Comparison of ENCODE assay signal across 32 cellular contexts in the genomic region with DNA sequence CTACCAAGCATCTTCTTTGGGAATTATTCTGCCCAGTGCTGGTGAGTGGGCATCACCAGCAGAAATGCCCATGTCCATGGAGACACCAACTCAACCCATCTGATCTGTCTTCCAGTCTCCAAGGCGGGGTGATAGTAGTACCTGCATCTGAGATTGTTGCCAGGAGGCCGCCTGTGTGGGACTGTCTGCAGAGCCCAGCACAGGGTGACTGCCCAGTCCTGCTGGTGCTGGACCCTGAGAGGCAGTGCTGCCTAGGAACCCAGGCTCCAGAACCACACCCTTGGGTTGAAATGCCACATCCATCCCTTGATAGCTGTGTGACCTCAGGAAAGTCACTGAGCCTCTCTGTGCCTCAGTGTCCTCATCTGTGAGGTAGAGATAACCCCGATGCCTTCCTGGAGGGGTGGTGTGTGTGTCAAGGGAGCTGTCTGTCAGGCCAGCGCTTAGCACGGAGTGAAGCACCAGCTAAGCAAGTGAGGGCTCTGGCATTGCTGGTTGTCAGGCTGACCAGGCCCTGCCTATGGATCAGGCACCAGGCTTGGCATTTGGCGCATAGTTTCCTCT.
"Had no signal": no experiment of that assay in that cellular context is flagged by ENCODE, and none has a peak within 500 bp of the region (broad histone marks: within the 10 kb centered on the region; RNA-seq: fewer than 3 reads in every experiment).

No MANE protein-coding gene starts in this region.

- ATAC-seq: activated CD4-positive, alpha-beta T cell treated with anti-CD3 and anti-CD28 coated beads for 36 hours; activated CD4-positive, CD25-positive, alpha-beta regulatory T cell treated with anti-CD3 and anti-CD28 coated beads, Interleukin-2, amount 50 U/mL, for 24 hours; activated CD8-positive, alpha-beta T cell treated with anti-CD3 and anti-CD28 coated beads, Interleukin-2, amount 10 ng/mL, durations not matched to agents 7 days and 5 days; activated naive CD4-positive, alpha-beta T cell treated with anti-CD3 and anti-CD28 coated beads, Interleukin-2, amount 50 U/mL, for 72 hours; activated naive CD8-positive, alpha-beta T cell treated with anti-CD3 and anti-CD28 coated beads, Interleukin-2, amount 50 U/mL, for 24 hours; PC-3; Right ventricle myocardium inferior; SK-N-SH treated with all-trans-retinoic acid at 6 μM for 48 hours; T-cell; T-helper 17 cell; WTC11 had no signal

- H3K4me1 Mint-ChIP-seq: activated CD4-positive, alpha-beta T cell treated with anti-CD3 and anti-CD28 coated beads for 36 hours; activated CD4-positive, alpha-beta T cell treated with anti-CD3 and anti-CD28 coated beads, Interleukin-2, amount 10 ng/mL, durations not matched to agents 7 days and 5 days; activated naive CD8-positive, alpha-beta T cell treated with anti-CD3 and anti-CD28 coated beads, Interleukin-2, amount 50 U/mL, for 24 hours; central memory CD8-positive, alpha-beta T cell; T-cell; T-helper 17 cell had no signal

- H3K4me1 ChIP-seq: Peyer's patch had no signal

- H3K4me3 Mint-ChIP-seq: activated CD4-positive, alpha-beta T cell treated with anti-CD3 and anti-CD28 coated beads for 36 hours; activated CD4-positive, alpha-beta T cell treated with anti-CD3 and anti-CD28 coated beads, Interleukin-2, amount 10 ng/mL, durations not matched to agents 7 days and 5 days; activated CD8-positive, alpha-beta T cell treated with anti-CD3 and anti-CD28 coated beads, Interleukin-2, amount 10 ng/mL, durations not matched to agents 7 days and 5 days; activated naive CD4-positive, alpha-beta T cell treated with anti-CD3 and anti-CD28 coated beads for 36 hours; activated naive CD8-positive, alpha-beta T cell treated with anti-CD3 and anti-CD28 coated beads, Interleukin-2, amount 50 U/mL, for 24 hours; activated T-cell treated with anti-CD3 and anti-CD28 coated beads, Interleukin-2, amount 50 U/mL, for 24 hours; central memory CD8-positive, alpha-beta T cell; T-cell; T-helper 17 cell; WTC11 had no signal

- H3K4me3 ChIP-seq: cardiac muscle cell, Peyer's patch had no signal

- H3K36me3 ChIP-seq: cardiac muscle cell, Peyer's patch had no signal

- H3K27ac ChIP-seq: cardiac muscle cell, Peyer's patch had no signal

- DNase-seq: activated CD4-positive, alpha-beta T cell treated with anti-CD3 and anti-CD28 coated beads for 36 hours; activated CD4-positive, alpha-beta T cell treated with anti-CD3 and anti-CD28 coated beads, Interleukin-2, amount 10 ng/mL, durations not matched to agents 7 days and 5 days; activated CD4-positive, alpha-beta T cell treated with anti-CD3 and anti-CD28 coated beads, Interleukin-2, amount 50 U/mL, for 48 hours; activated CD8-positive, alpha-beta T cell treated with anti-CD3 and anti-CD28 coated beads, Interleukin-2, amount 10 ng/mL, durations not matched to agents 7 days and 5 days; activated gamma-delta T cell treated with Interleukin-2 at 50 U/mL for 16 hours; activated naive CD4-positive, alpha-beta T cell treated with anti-CD3 and anti-CD28 coated beads for 36 hours; activated naive CD8-positive, alpha-beta T cell treated with anti-CD3 and anti-CD28 coated beads, Interleukin-2, amount 50 U/mL, for 24 hours; activated T-cell treated with anti-CD3 and anti-CD28 coated beads, Interleukin-2, amount 50 U/mL, for 24 hours; Kasumi-1; MM.1S; MV-4-11; NCI-H1092; NCI-H1417; NCI-H187 treated with DMSO at 0.1 percent for 48 hours; NCI-H2081; NCI-H2171 treated with DMSO at 0.1 percent for 48 hours; NCI-H226; NCI-H446 treated with DMSO at 0.1 percent for 48 hours; NCI-H524; PC-3; Peyer's patch; SIG-M5; T-cell; T-helper 17 cell had no signal

- H3K9me3 Mint-ChIP-seq: activated naive CD4-positive, alpha-beta T cell treated with anti-CD3 and anti-CD28 coated beads for 36 hours; activated T-cell treated with anti-CD3 and anti-CD28 coated beads, Interleukin-2, amount 50 U/mL, for 24 hours; activated T-helper 2 cell treated with anti-CD3 and anti-CD28 coated beads, Interferon-gamma antibody, Interleukin-2, Interleukin-4, amounts not matched to agents 10 μg/mL and 5 μg/mL and 100 μg/mL, durations not matched to agents 14 hours and 24 hours and 36 hours had no signal

- H3K9me3 ChIP-seq: Peyer's patch had no signal

- H3K27me3 Mint-ChIP-seq: activated CD4-positive, alpha-beta T cell treated with anti-CD3 and anti-CD28 coated beads for 36 hours; activated CD4-positive, alpha-beta T cell treated with anti-CD3 and anti-CD28 coated beads, Interleukin-2, amount 10 ng/mL, durations not matched to agents 7 days and 5 days; central memory CD8-positive, alpha-beta T cell; T-helper 17 cell had no signal

- H3K36me3 Mint-ChIP-seq: T-cell, WTC11 had no signal

- H3K27ac Mint-ChIP-seq: activated CD4-positive, alpha-beta T cell treated with anti-CD3 and anti-CD28 coated beads for 36 hours; activated CD4-positive, alpha-beta T cell treated with anti-CD3 and anti-CD28 coated beads, Interleukin-2, amount 10 ng/mL, durations not matched to agents 7 days and 5 days; activated CD8-positive, alpha-beta T cell treated with anti-CD3 and anti-CD28 coated beads, Interleukin-2, amount 10 ng/mL, durations not matched to agents 7 days and 5 days; activated naive CD4-positive, alpha-beta T cell treated with anti-CD3 and anti-CD28 coated beads for 36 hours; activated naive CD4-positive, alpha-beta T cell treated with anti-CD3 and anti-CD28 coated beads, Interleukin-2, amount 50 U/mL, for 72 hours; activated naive CD8-positive, alpha-beta T cell treated with anti-CD3 and anti-CD28 coated beads, Interleukin-2, amount 50 U/mL, for 24 hours; activated T-cell treated with anti-CD3 and anti-CD28 coated beads, Interleukin-2, amount 50 U/mL, for 24 hours; activated T-helper 2 cell treated with anti-CD3 and anti-CD28 coated beads, Interferon-gamma antibody, Interleukin-2, Interleukin-4, amounts not matched to agents 10 μg/mL and 5 μg/mL and 100 μg/mL, durations not matched to agents 14 hours and 24 hours and 36 hours; T-cell; T-helper 17 cell; WTC11 had no signal

- H3K27me3 ChIP-seq: cardiac muscle cell, Peyer's patch had no signal
